12 cellular contexts compared by ENCODE assay signal in genomic region chr15:45640610-45641009, GRCh38. TPM values are rescaled to one million over a fixed set of nuclear protein-coding genes. Genes with fewer than 3 reads are reported as not detected.
A peak's percentile ranks its signal among the peaks of the same experiment; 100 is the strongest.
DNase-seq lines count a peak whose midpoint lies in the region; FAIRE-seq and TF ChIP-seq lines count a peak whose summit lies in the region.
"Had no signal": no experiment of that assay in that cellular context is flagged by ENCODE, and none has a peak within 500 bp of the region (broad histone marks: within the 10 kb centered on the region; RNA-seq: fewer than 3 reads in every experiment).

No MANE protein-coding gene starts in this region.

- H3K9ac ChIP-seq in endodermal cell (ENCODE audit: extremely low read depth, low read length, poor library complexity, severe bottlenecking) = no peak overlapping the region

- H3K36me3 Mint-ChIP-seq in endodermal cell (ENCODE audit: low read depth) (no peaks in the 10 kb centered on the region), nephron (ENCODE audit: low read depth) (no peaks in the 10 kb centered on the region)

- 29% methylated on average over 2 of the region's 2 CpGs; no CpG with 5 or more reads in 1 of the 2 experiments for WGBS in endodermal cell (ENCODE audit: insufficient coverage in 1 of 2, insufficient read length in 1 of 2), 2 experiments

- in situ Hi-C loops in KBM-7 (cut with MboI; ENCODE audit: low pct_unique_long_range_greater_than_20kb, low sequenced_read_pairs) = no loop called here

- peak overlapping the region; percentile 80 for H3K27ac ChIP-seq in AG04450 (ENCODE audit: low read depth, low read length)
- H3K27ac ChIP-seq in endodermal cell (ENCODE audit: low read depth, low read length) = no peak overlapping the region

- H3K4me1 ChIP-seq in endodermal cell (ENCODE audit: control insufficient read depth, insufficient read depth, low read length) = no peaks in the 10 kb centered on the region

- H3K4me3 ChIP-seq in AG04450 (ENCODE audit: low read depth, low read length) (no peak overlapping the region), endodermal cell (ENCODE audit: low read length) (no peak overlapping the region)

- DNase-seq in AG04450 (ENCODE audit: low read depth, low spot score) (peak; percentile 71), M059J (ENCODE audit: low read depth) (peak; percentile 95), endodermal cell (peak; percentile 3), KBM-7 (no peak), GM12891 (ENCODE audit: insufficient read length, low spot score) (no peak), NCI-H2107 treated with DMSO at 0.1 percent for 48 hours (lab: John Stamatoyannopoulos, UW; ENCODE audit: unreplicated experiment) (no peak)
- DNase-seq in stimulated activated CD4-positive, alpha-beta T cell treated with anti-CD3 and anti-CD28 coated beads, Interleukin-2, amount 100 ng/mL, for 48 hours = no peak
- DNase-seq: activated T-cell treated with anti-CD3 and anti-CD28 coated beads, Interleukin-2, amount 50 U/mL, for 4 hours; DND-41; stimulated activated CD4-positive, alpha-beta T cell treated with anti-CD3 and anti-CD28 coated beads, Interleukin-4, amount 100 ng/mL, for 1 hour had no signal

- no peak for FAIRE-seq in GM12891 (lab: Jason Lieb, UNC)

- no peak overlapping the region for H3K27ac Mint-ChIP-seq in endodermal cell
- peak overlapping the region; percentile 43 to 100 (median 58) for H3K27ac Mint-ChIP-seq in nephron
- H3K27ac Mint-ChIP-seq: IgD-negative memory B cell had no signal

- CTCF ChIA-PET in AG04450 (lab: Charles Lee) = interaction anchor here (3.3 to 11.5 kb wide), 2 partner anchors 65 to 182 kb away, joined by 18 to 78 read pairs; no protein-coding TSS in a partner anchor

- H3K4me1 Mint-ChIP-seq in endodermal cell = peaks cover 6% of the 10 kb centered on the region
- H3K4me1 Mint-ChIP-seq in nephron = peaks cover 41% of the 10 kb centered on the region

- TF ChIP-seq POLR2A in GM12891 (IDR thresholded peaks at IDR 0.05; ENCODE audit: low read depth, low read length) = no peak

- TF ChIP-seq CTCF in AG04450 (IDR thresholded peaks at IDR 0.05; ENCODE audit: low read depth, low read length) = no peak
- no peak for TF ChIP-seq CTCF in endodermal cell (conservative IDR thresholded peaks at IDR 0.05)
- no peak for TF ChIP-seq CTCF in nephron (IDR thresholded peaks at IDR 0.05; ENCODE audit: unreplicated experiment in 3 of 3)

- POLR2A ChIA-PET in AG04450 (lab: Yijun Ruan, JAX) = interaction anchor here (0.8 to 1.5 kb wide), 3 partner anchors 30 to 238 kb away, joined by 3 to 17 read pairs (median 4); a partner anchor contains a TSS

- H3K9me3 Mint-ChIP-seq in endodermal cell (no peaks in the 10 kb centered on the region), nephron (no peaks in the 10 kb centered on the region)
- H3K9me3 Mint-ChIP-seq: activated T-cell treated with anti-CD3 and anti-CD28 coated beads, Interleukin-2, amount 50 U/mL, for 4 hours; IgD-negative memory B cell had no signal

- H3K9me3 ChIP-seq in AG04450 (ENCODE audit: control insufficient read depth, insufficient read depth, low read length) (no peaks in the 10 kb centered on the region; the same call in 1 of the 2 replicates), endodermal cell (ENCODE audit: control insufficient read depth, low read length) (no peaks in the 10 kb centered on the region)

- H3K27me3 Mint-ChIP-seq in endodermal cell (ENCODE audit: insufficient read depth) (peaks cover 100% of the 10 kb centered on the region), nephron (ENCODE audit: low read depth) (peaks cover 44% of the 10 kb centered on the region)
- H3K27me3 Mint-ChIP-seq: IgD-negative memory B cell had no signal

- no peak overlapping the region for H3K4me3 Mint-ChIP-seq in endodermal cell
- no peak overlapping the region for H3K4me3 Mint-ChIP-seq in nephron
- H3K4me3 Mint-ChIP-seq: activated T-cell treated with anti-CD3 and anti-CD28 coated beads, Interleukin-2, amount 50 U/mL, for 4 hours had no signal

- H3K27me3 ChIP-seq in AG04450 (ENCODE audit: control insufficient read depth, insufficient read depth, low read length) = no peaks in the 10 kb centered on the region
- peaks cover 99% of the 10 kb centered on the region for H3K27me3 ChIP-seq in endodermal cell (ENCODE audit: control insufficient read depth, insufficient read depth, low read length, poor library complexity, severe bottlenecking)

- no peaks in the 10 kb centered on the region for H3K36me3 ChIP-seq in endodermal cell (ENCODE audit: control insufficient read depth, insufficient read depth, low read length)

TF ChIP-seq in GM12891, 5 proteins besides CTCF, POLR2A, EP300 and RAD21:
- no peak for TF ChIP-seq PAX5 (IDR thresholded peaks at IDR 0.05; ENCODE audit: insufficient read depth, low read length, severe bottlenecking)

RNA-seq across cellular contexts. Expression of gene SQOR, which starts 5.8 kb away (rescaled TPM):
- polyA plus RNA-seq in AG04450 (2011; rRNA removed) = 74.3 and 74.4 TPM in 2 replicates
- polyA minus RNA-seq in AG04450 (2011; rRNA and poly(A)+ RNA removed) = 50.5 and 66.2 TPM in 2 replicates
- total RNA-seq in M059J (2014; rRNA removed; shearing (Covaris generic)) = 30.8 and 47.0 TPM in 2 replicates
- under 1 TPM in 1 of 2 donors, not detected in 1; 0.24 TPM for total RNA-seq in endodermal cell
- polyA plus RNA-seq in endodermal cell (2013, experiment 1 of 2) = 0.93 TPM
- polyA plus RNA-seq in endodermal cell (2013, experiment 2 of 2) = 0.58 TPM
- 31.5 TPM for polyA plus RNA-seq in GM12891 (2012; ENCODE audit: low read depth, missing spikeins)

RNA-seq across cellular contexts. Expression of gene BLOC1S6, which starts 53.4 kb away (rescaled TPM):
- 29.9 and 39.0 TPM in 2 replicates for polyA plus RNA-seq in AG04450 (2011; rRNA removed)
- polyA minus RNA-seq in AG04450 (2011; rRNA and poly(A)+ RNA removed) = 10.2 and 31.0 TPM in 2 replicates
- total RNA-seq in M059J (2014; rRNA removed; shearing (Covaris generic)) = 30.7 and 48.3 TPM in 2 replicates
- total RNA-seq in endodermal cell = 10 to 100 TPM; 43.3 to 46.8 TPM
- 48.4 TPM for polyA plus RNA-seq in endodermal cell (2013, experiment 1 of 2)
- polyA plus RNA-seq in endodermal cell (2013, experiment 2 of 2) = 46.7 TPM
- polyA plus RNA-seq in GM12891 (2012; ENCODE audit: low read depth, missing spikeins) = 18.4 TPM

Comparison
In these comparisons a context has a peak if more than half of its experiments do, and no peak if none do; other contexts are left out.
1. DNase-seq: peak in AG04450 (single experiment), M059J (single experiment) and endodermal cell (single experiment); none in stimulated activated CD4-positive, alpha-beta T cell treated with anti-CD3 and anti-CD28 coated beads, Interleukin-2, amount 100 ng/mL, for 48 hours (0 of 2), KBM-7 (single experiment), GM12891 (single experiment) and NCI-H2107 treated with DMSO at 0.1 percent for 48 hours (single experiment).
2. RNA of gene SQOR, which starts 5.8 kb away (total RNA-seq): 30.8 to 47.0 TPM in M059J; 0.24 TPM in endodermal cell; every median in the first group is over 10 times any median in the second.